In the genomic region with DNA sequence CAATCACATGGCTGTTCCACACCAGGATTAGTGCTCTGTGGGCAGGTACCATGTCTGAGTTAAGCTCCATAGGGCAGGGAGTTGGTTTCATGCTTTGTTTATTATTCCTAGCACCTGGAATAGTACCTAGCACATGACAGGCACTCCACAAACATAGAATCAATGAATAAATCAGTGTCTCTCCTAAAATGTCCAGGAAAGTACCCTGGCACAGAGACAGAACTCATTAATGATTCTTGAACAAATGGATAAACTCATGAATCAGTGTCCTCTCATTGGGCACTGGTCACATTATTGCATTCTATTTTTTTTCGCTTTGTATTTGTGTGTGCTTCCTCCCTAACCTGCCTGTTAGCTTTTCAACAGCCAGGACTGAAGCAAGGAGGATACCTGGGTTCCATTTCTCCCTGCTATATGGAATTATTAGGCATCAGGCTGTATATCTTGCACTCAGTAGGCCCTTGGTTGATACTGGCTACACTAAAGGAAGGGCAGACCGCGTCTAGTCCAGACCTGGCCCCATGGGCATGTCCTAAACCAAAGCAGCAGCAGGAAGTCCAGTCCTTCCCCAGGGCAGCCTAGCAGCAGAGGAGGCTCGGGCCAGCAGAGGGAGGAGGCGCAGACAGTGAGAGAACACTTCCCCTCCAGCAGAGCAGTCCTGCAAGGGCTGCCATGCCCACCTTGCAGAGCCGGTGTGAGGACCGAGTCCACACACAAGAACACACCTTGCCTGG, we compare ENCODE assay signal across 9 cellular contexts. TPM values are rescaled to one million over a fixed set of nuclear protein-coding genes. Genes with fewer than 3 reads are reported as not detected.
DNase-seq lines count a peak whose midpoint lies in the region; ATAC-seq and TF ChIP-seq lines count a peak whose summit lies in the region.
"Had no signal": no experiment of that assay in that cellular context is flagged by ENCODE, and none has a peak within 500 bp of the region (broad histone marks: within the 10 kb centered on the region; RNA-seq: fewer than 3 reads in every experiment).

No MANE protein-coding gene starts in this region.

- ATAC-seq in HG02970 (IDR thresholded peaks at IDR 0.05; ENCODE audit: low FRiP score, unreplicated experiment) (no peak), HG03045 (IDR thresholded peaks at IDR 0.05; ENCODE audit: unreplicated experiment) (no peak)

- H3K27me3 Mint-ChIP-seq in CD8-positive, alpha-beta memory T cell: no peaks in the 10 kb centered on the region

- H3K9me2 ChIP-seq in OCI-LY7 (ENCODE audit: insufficient read depth, low read length): no peaks in the 10 kb centered on the region

- H3K27me3 ChIP-seq in CD8-positive, alpha-beta memory T cell (ENCODE audit: insufficient read depth, low read length, poor library complexity, severe bottlenecking): no peaks in the 10 kb centered on the region
- H3K27me3 ChIP-seq in prostate gland (replicated peaks; ENCODE audit: insufficient read depth): no peaks in the 10 kb centered on the region
- H3K27me3 ChIP-seq: Peyer's patch had no signal

- H3K79me2 ChIP-seq in OCI-LY7 (ENCODE audit: insufficient read depth, low read depth, low read length): peaks cover 10% of the 10 kb centered on the region; the same call in 1 of the 2 replicates

- H3K9me3 ChIP-seq in CD8-positive, alpha-beta memory T cell (ENCODE audit: low read length): no peaks in the 10 kb centered on the region
- no peaks in the 10 kb centered on the region for H3K9me3 ChIP-seq in prostate gland
- no peaks in the 10 kb centered on the region for H3K9me3 ChIP-seq in OCI-LY7 (ENCODE audit: low read length)
- H3K9me3 ChIP-seq: Peyer's patch had no signal

- H3K4me3 Mint-ChIP-seq in CD8-positive, alpha-beta memory T cell: no peak overlapping the region

- no peak overlapping the region for H3K27ac ChIP-seq in CD8-positive, alpha-beta memory T cell (ENCODE audit: low read depth, low read length)
- H3K27ac ChIP-seq in VCaP (peak overlapping the region; percentile 97), prostate gland (peak overlapping the region; percentile 20 to 30), OCI-LY7 (ENCODE audit: low read depth, low read length, poor library complexity, severe bottlenecking) (no peak overlapping the region)

- H3K4me3 ChIP-seq in CD8-positive, alpha-beta memory T cell (ENCODE audit: low read length): no peak overlapping the region
- H3K4me3 ChIP-seq in fibroblast of pulmonary artery (replicated peaks; ENCODE audit: low read depth, low read length) (no peak overlapping the region), prostate gland (no peak overlapping the region), OCI-LY7 (ENCODE audit: low read depth, low read length, poor library complexity, severe bottlenecking) (no peak overlapping the region)
- H3K4me3 ChIP-seq: Peyer's patch had no signal

- H2AFZ ChIP-seq in OCI-LY7 (ENCODE audit: low read length): no peak overlapping the region

- no peaks in the 10 kb centered on the region for H3K9me3 Mint-ChIP-seq in CD8-positive, alpha-beta memory T cell

- H3K36me3 Mint-ChIP-seq in CD8-positive, alpha-beta memory T cell: peaks cover 0 to 59% (median 3%) of the 10 kb centered on the region in 3 donors

- peaks cover 54 to 73% (median 68%) of the 10 kb centered on the region in 3 donors for H3K4me1 Mint-ChIP-seq in CD8-positive, alpha-beta memory T cell

- WGBS in prostate gland: 37% methylated on average over 7 of the region's 7 CpGs

- intact Hi-C loops in prostate gland (cut with DNase I): no loop called here
- intact Hi-C loops in OCI-LY7 (cut with micrococcal nuclease; ENCODE audit: unreplicated experiment): no loop called here

- no peak for DNase-seq in CD8-positive, alpha-beta memory T cell
- no peak for DNase-seq in fibroblast of pulmonary artery (ENCODE audit: low read depth)
- peak; percentile 27 for DNase-seq in prostate gland (ENCODE audit: low spot score)
- DNase-seq in OCI-LY7 (ENCODE audit: low spot score): no peak
- no peak for DNase-seq in stimulated activated CD4-positive, alpha-beta T cell treated with anti-CD3 and anti-CD28 coated beads, Interleukin-4, amount 100 ng/mL, for 1 hour
- DNase-seq: Peyer's patch had no signal

- POLR2A ChIA-PET in CD8-positive, alpha-beta memory T cell (lab: Charles Lee): interaction anchor here (1.0 to 1.7 kb wide), 3 partner anchors 10 to 17 kb away, joined by 3 to 4 read pairs (median 4); no protein-coding TSS in a partner anchor
- POLR2A ChIA-PET in OCI-LY7 (lab: Charles Lee): interaction anchor here (1.1 to 2.4 kb wide), 3 partner anchors 16 to 37 kb away, joined by 3 to 17 read pairs (median 4); no protein-coding TSS in a partner anchor

- H4K20me1 ChIP-seq in OCI-LY7 (ENCODE audit: insufficient read depth, low read length): peaks cover 16% of the 10 kb centered on the region; the same call in 1 of the 2 replicates

- CTCF ChIA-PET in CD8-positive, alpha-beta memory T cell (lab: Charles Lee): interaction anchor here (0.9 to 24.2 kb wide), 5 partner anchors 16 to 34 kb away, joined by 4 to 452 read pairs (median 5); no protein-coding TSS in a partner anchor
- CTCF ChIA-PET in OCI-LY7 (lab: Charles Lee; ENCODE audit: unreplicated experiment): interaction anchor here (0.6 to 2.7 kb wide), 7 partner anchors 15 to 84 kb away, joined by 3 to 13 read pairs (median 4); no protein-coding TSS in a partner anchor

- H3K36me3 ChIP-seq in CD8-positive, alpha-beta memory T cell (ENCODE audit: insufficient read depth, low read length): peaks cover 25% of the 10 kb centered on the region
- H3K36me3 ChIP-seq in prostate gland (peaks cover 0 to 15% of the 10 kb centered on the region in 2 donors), OCI-LY7 (ENCODE audit: insufficient read depth, low read length) (peaks cover 44% of the 10 kb centered on the region)

- BruUV-seq in OCI-LY7 (replicated peaks; lab: Mats Ljungman, UMichigan): no TSS peak

- no peak for TF ChIP-seq POLR2A in prostate gland (IDR thresholded peaks at IDR 0.05)

- H3K4me1 ChIP-seq in CD8-positive, alpha-beta memory T cell (ENCODE audit: insufficient read depth, low read length): peaks cover 73% of the 10 kb centered on the region
- H3K4me1 ChIP-seq in prostate gland (replicated peaks) (peaks cover 18% of the 10 kb centered on the region), OCI-LY7 (ENCODE audit: insufficient read depth, low read length, poor library complexity, severe bottlenecking) (peaks cover 44% of the 10 kb centered on the region)

- peak overlapping the region; percentile 49 to 93 (median 81) for H3K27ac Mint-ChIP-seq in CD8-positive, alpha-beta memory T cell

- peak; percentile 27; the same call in 1 of the 2 replicates for TF ChIP-seq CTCF in VCaP (conservative IDR thresholded peaks at IDR 0.05)
- TF ChIP-seq CTCF in fibroblast of pulmonary artery (IDR thresholded peaks at IDR 0.05; ENCODE audit: low read length, missing control alignments): peak; percentile 38
- peak in 2 of 4 experiments; percentile 30 to 39 for TF ChIP-seq CTCF in prostate gland (IDR thresholded peaks at IDR 0.05)
- no peak for TF ChIP-seq CTCF in OCI-LY7 (conservative IDR thresholded peaks at IDR 0.05; ENCODE audit: low read length)

- no peak overlapping the region for H3K4me2 ChIP-seq in OCI-LY7 (ENCODE audit: low read length)

RNA-seq across cellular contexts. Expression of a gene that starts 18.4 kb away (rescaled TPM):
- total RNA-seq in CD8-positive, alpha-beta memory T cell: 100 to 1,000 TPM; 206 to 207 TPM
- 23.1 TPM for polyA plus RNA-seq in CD8-positive, alpha-beta memory T cell
- total RNA-seq in prostate gland (10 to 100 TPM; 39.5 to 67.7 TPM), OCI-LY7 (2022) (130 and 131 TPM in 2 replicates)
- total RNA-seq in OCI-LY7 (2014; rRNA removed; shearing (Covaris generic)): 38.4 and 45.9 TPM in 2 replicates

RNA-seq across cellular contexts. Expression of a gene that starts 28.3 kb away (rescaled TPM):
- total RNA-seq in CD8-positive, alpha-beta memory T cell: 10 to 100 TPM; 10.9 to 11.5 TPM
- 9.1 TPM for polyA plus RNA-seq in CD8-positive, alpha-beta memory T cell
- 10 to 100 TPM; 39.0 to 52.5 TPM for total RNA-seq in prostate gland
- total RNA-seq in OCI-LY7 (2014; rRNA removed; shearing (Covaris generic)): 3.8 and 9.6 TPM in 2 replicates
- total RNA-seq in OCI-LY7 (2022): 8.6 and 12.0 TPM in 2 replicates

RNA-seq across cellular contexts. Expression of a gene that starts 42.7 kb away (rescaled TPM):
- 1 to 10 TPM in 1 of 2 experiments, under 1 TPM in 1; 0.95 to 1.1 TPM for total RNA-seq in CD8-positive, alpha-beta memory T cell
- 0.15 TPM for polyA plus RNA-seq in CD8-positive, alpha-beta memory T cell
- total RNA-seq in prostate gland (10 to 100 TPM; 19.1 to 28.5 TPM), OCI-LY7 (2022) (2.9 and 4.7 TPM in 2 replicates)
- 0.69 and 0.80 TPM in 2 replicates for total RNA-seq in OCI-LY7 (2014; rRNA removed; shearing (Covaris generic))

Comparison
In these comparisons a context has a peak if more than half of its experiments do, and no peak if none do; other contexts are left out.
1. H3K27ac ChIP-seq: peak in VCaP (single experiment) and prostate gland (2 of 2); none in CD8-positive, alpha-beta memory T cell (single experiment) and OCI-LY7 (single experiment).